Comparison of ENCODE assay signal across 7 cellular contexts in genomic region chr7:97891721-97892120, GRCh38. TPM values are rescaled to one million over a fixed set of nuclear protein-coding genes. Genes with fewer than 3 reads are reported as not detected.
DNase-seq lines count a peak whose midpoint lies in the region; ATAC-seq and TF ChIP-seq lines count a peak whose summit lies in the region.
"Not testable (repeated sequence)": the region's sequence is repeated elsewhere in the genome, so short reads cannot be mapped to it uniquely, and the experiment has no call there.

No MANE protein-coding gene starts in this region.

- CTCF ChIA-PET in SK-N-SH (lab: Yijun Ruan, JAX), result not testable (repeated sequence)

- H3K9me3 ChIP-seq in Karpas-422 (ENCODE audit: low read length); SK-N-SH: not testable (repeated sequence)

- H3K4me3 Mint-ChIP-seq in GM23338; chondrocyte (ENCODE audit: unreplicated experiment); neural crest cell; type B pancreatic cell: not testable (repeated sequence)

- H3K36me3 Mint-ChIP-seq in GM23338 (ENCODE audit: low read depth); chondrocyte (ENCODE audit: low read depth); neural crest cell (ENCODE audit: low read depth); type B pancreatic cell: not testable (repeated sequence)

- not testable (repeated sequence) for TF ChIP-seq EP300 in SK-N-SH (IDR thresholded peaks at IDR 0.05; ENCODE audit: borderline replicate concordance in 1 of 2, low read depth in 1 of 2, low read length in 1 of 2)

- POLR2A ChIA-PET in SK-N-SH (lab: Yijun Ruan, JAX), result not testable (repeated sequence)

- H3K36me3 ChIP-seq in GM23338 (ENCODE audit: insufficient read depth); Karpas-422 (ENCODE audit: insufficient read depth, low read length); SK-N-SH (replicated peaks in 1 of 2; ENCODE audit: control insufficient read depth in 1 of 2, insufficient read depth in 2 of 2, low read length in 1 of 2): not testable (repeated sequence)

- 11% methylated on average over 4 of the region's 4 CpGs for WGBS in SK-N-SH (ENCODE audit: low lambda C conversion rate)

- not testable (repeated sequence) for H3K27me3 ChIP-seq in GM23338 (ENCODE audit: insufficient read depth); Karpas-422 (ENCODE audit: low read length); SK-N-SH (ENCODE audit: insufficient read depth)

- TF ChIP-seq RAD21 in SK-N-SH (IDR thresholded peaks at IDR 0.05; ENCODE audit: low read length), result not testable (repeated sequence)

- not testable (repeated sequence) for H3K27me3 Mint-ChIP-seq in GM23338 (ENCODE audit: insufficient read depth, low read depth, poor library complexity); chondrocyte (ENCODE audit: low read depth); neural crest cell (ENCODE audit: low read depth); type B pancreatic cell

- H3K4me1 Mint-ChIP-seq in GM23338; chondrocyte (ENCODE audit: low read depth); neural crest cell; type B pancreatic cell (ENCODE audit: unreplicated experiment): not testable (repeated sequence)

- not testable (repeated sequence) for H3K79me2 ChIP-seq in GM23338 (replicated peaks; ENCODE audit: insufficient read depth); Karpas-422 (ENCODE audit: low read length); SK-N-SH (ENCODE audit: insufficient read depth)

- H3K9me3 Mint-ChIP-seq in GM23338 (peaks cover 16% of the 10 kb centered on the region; the same call in 2 of the 3 replicates), chondrocyte (ENCODE audit: low read depth) (peaks cover 19% of the 10 kb centered on the region)
- H3K9me3 Mint-ChIP-seq in neural crest cell, type B pancreatic cell: not testable (repeated sequence)

- not testable (repeated sequence) for H3K27ac Mint-ChIP-seq in GM23338; chondrocyte (ENCODE audit: unreplicated experiment); neural crest cell (ENCODE audit: unreplicated experiment); type B pancreatic cell

- H2AFZ ChIP-seq in GM23338; Karpas-422 (ENCODE audit: low read length); SK-N-SH (ENCODE audit: low read depth): not testable (repeated sequence)

- not testable (repeated sequence) for H3F3A ChIP-seq in GM23338 (replicated peaks; ENCODE audit: low read depth); SK-N-SH (replicated peaks; ENCODE audit: insufficient read depth)

- H3K4me2 ChIP-seq in GM23338; Karpas-422 (ENCODE audit: low read depth, low read length, poor library complexity, severe bottlenecking); SK-N-SH: not testable (repeated sequence)

- H3K4me3 ChIP-seq in GM23338; Karpas-422 (ENCODE audit: low read length); SK-N-SH (ENCODE audit: low read depth in 2 of 2, low read length in 1 of 2): not testable (repeated sequence)

- H3K4me1 ChIP-seq in GM23338 (ENCODE audit: insufficient read depth); Karpas-422 (ENCODE audit: low read length); SK-N-SH (ENCODE audit: control insufficient read depth in 1 of 2, insufficient read depth in 2 of 2, low read depth in 1 of 2, low read length in 1 of 2): not testable (repeated sequence)

- not testable (repeated sequence) for H3K27ac ChIP-seq in C4-2B; GM23338 (ENCODE audit: low read depth); Karpas-422 (ENCODE audit: low read length); SK-N-SH (ENCODE audit: low read depth in 2 of 2, low read length in 1 of 2)

- not testable (repeated sequence) for H3K9me2 ChIP-seq in GM23338 (ENCODE audit: insufficient read depth); Karpas-422 (replicated peaks; ENCODE audit: insufficient read depth, low read length); SK-N-SH

- not testable (repeated sequence) for H4K20me1 ChIP-seq in GM23338 (replicated peaks; ENCODE audit: insufficient read depth); Karpas-422 (ENCODE audit: insufficient read depth, low read depth, low read length); SK-N-SH (ENCODE audit: insufficient read depth)

- DNase-seq in GM23338 (ENCODE audit: low spot score), result peak; percentile 14
- DNase-seq in Karpas-422, result peak; percentile 46
- DNase-seq in SK-N-SH; chondrocyte (ENCODE audit: low spot score); neural crest cell (ENCODE audit: low read depth, low spot score); type B pancreatic cell (ENCODE audit: extremely low spot score, unreplicated experiment): not testable (repeated sequence)

- TF ChIP-seq CTCF in C4-2B (conservative IDR thresholded peaks at IDR 0.05) (peak; percentile 28), GM23338 (conservative IDR thresholded peaks at IDR 0.05; ENCODE audit: low read depth in 2 of 2) (peak; percentile 49 to 53), SK-N-SH (IDR thresholded peaks at IDR 0.05) (peak; percentile 23; the same call in 1 of the 2 replicates), chondrocyte (IDR thresholded peaks at IDR 0.05) (peak; percentile 18), neural crest cell (conservative IDR thresholded peaks at IDR 0.05) (peak; percentile 11), type B pancreatic cell (conservative IDR thresholded peaks at IDR 0.05) (peak; percentile 19)

- ATAC-seq in GM23338, result not testable (repeated sequence)

- H3K9ac ChIP-seq in Karpas-422 (ENCODE audit: low read length); SK-N-SH: not testable (repeated sequence)

RNA-seq across cellular contexts. Expression of gene ASNS, which starts 19.5 kb away (rescaled TPM):
- 166 and 183 TPM in 2 replicates for total RNA-seq in GM23338 (2014; rRNA removed; shearing (Covaris generic))
- polyA plus RNA-seq in GM23338 (2016; fragmentation: Nextera tagmentation; extraction: Ambion mirVana) (154 and 163 TPM in 2 replicates), SK-N-SH (2012; rRNA removed) (11.8 and 13.9 TPM in 2 replicates)
- total RNA-seq in Karpas-422 (2014; rRNA removed; shearing (Covaris generic); ENCODE audit: low replicate concordance), result 313 and 501 TPM in 2 replicates
- 12.2 and 16.2 TPM in 2 replicates for polyA plus RNA-seq in SK-N-SH (2012; cell fraction: cytosol; rRNA removed)
- polyA plus RNA-seq in SK-N-SH (2012; cell fraction: nucleus; rRNA removed), result 40.5 and 42.7 TPM in 2 replicates
- total RNA-seq in chondrocyte (28.4 to 238 TPM (median 216 TPM) in 3 replicates), neural crest cell (54.6 and 63.0 TPM in 2 replicates), type B pancreatic cell (ENCODE audit: low replicate concordance) (48.0 and 50.5 TPM in 2 replicates)
